In the genomic region with DNA sequence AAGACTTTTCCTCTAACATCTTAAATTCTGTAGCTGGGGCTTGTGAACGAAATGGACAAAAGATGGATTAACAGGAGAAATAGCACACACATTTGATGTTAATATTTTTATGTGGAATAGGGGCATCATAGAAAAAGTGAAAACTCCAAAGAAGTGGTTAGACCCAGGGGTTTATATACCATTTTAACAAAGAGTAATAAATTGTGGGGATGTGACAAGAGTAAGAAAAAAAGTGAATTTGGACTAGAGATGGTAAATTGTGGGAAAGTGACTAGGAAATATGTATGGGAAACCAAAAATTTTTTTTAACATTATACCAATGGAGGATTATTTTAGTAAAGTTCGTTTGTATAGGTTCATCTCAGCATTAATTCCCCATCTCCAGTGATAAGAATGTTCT, we compare ENCODE assay signal across 8 cellular contexts.
"Had no signal": no experiment of that assay in that cellular context is flagged by ENCODE, and none has a peak within 500 bp of the region (broad histone marks: within the 10 kb centered on the region; RNA-seq: fewer than 3 reads in every experiment).

No MANE protein-coding gene starts in this region.

- H3K9me3 ChIP-seq: HAP-1 had no signal

- H3K4me3 ChIP-seq: GM23248, GM23338, HAP-1 had no signal

- H3K27ac ChIP-seq: GM23248 had no signal

- DNase-seq: GM23248, GOT3, H7, H9, HCEC 1CT, HFFc6 had no signal

- H3K4me1 ChIP-seq: HAP-1 had no signal

- H3K36me3 ChIP-seq: HAP-1 had no signal
